In genomic region chr9:114538241-114538640, GRCh38 we compare ENCODE assay signal across 8 cellular contexts. TPM values are rescaled to one million over a fixed set of nuclear protein-coding genes. Genes with fewer than 3 reads are reported as not detected.
DNase-seq lines count a peak whose midpoint lies in the region; ATAC-seq and FAIRE-seq lines count a peak whose summit lies in the region.

No MANE protein-coding gene starts in this region.

- H3K4me3 Mint-ChIP-seq in activated CD4-positive, alpha-beta memory T cell treated with anti-CD3 and anti-CD28 coated beads for 36 hours: no peak overlapping the region
- H3K4me3 Mint-ChIP-seq in naive thymus-derived CD4-positive, alpha-beta T cell: no peak overlapping the region
- no peak overlapping the region for H3K4me3 Mint-ChIP-seq in activated T-helper 1 cell treated with anti-CD3 and anti-CD28 coated beads, Interleukin-12 subunit alpha, Interleukin-12 subunit beta, Interleukin-2, Interleukin-4 antibody, amounts not matched to agents 30 ng/mL and 10 ng/mL and 1 ng/mL, durations not matched to agents 14 hours and 24 hours and 36 hours

- H3K36me3 ChIP-seq in naive thymus-derived CD4-positive, alpha-beta T cell (ENCODE audit: control insufficient read depth in 2 of 3, insufficient read depth in 3 of 3, low read length in 3 of 3): no peaks in the 10 kb centered on the region

- peaks cover 6% of the 10 kb centered on the region for H3K4me1 Mint-ChIP-seq in activated CD4-positive, alpha-beta memory T cell treated with anti-CD3 and anti-CD28 coated beads for 36 hours (ENCODE audit: low read depth)
- H3K4me1 Mint-ChIP-seq in naive thymus-derived CD4-positive, alpha-beta T cell: peaks cover 0 to 13% (median 7%) of the 10 kb centered on the region in 7 donors
- no peaks in the 10 kb centered on the region for H3K4me1 Mint-ChIP-seq in activated T-helper 1 cell treated with anti-CD3 and anti-CD28 coated beads, Interleukin-12 subunit alpha, Interleukin-12 subunit beta, Interleukin-2, Interleukin-4 antibody, amounts not matched to agents 30 ng/mL and 10 ng/mL and 1 ng/mL, durations not matched to agents 14 hours and 24 hours and 36 hours (ENCODE audit: low read depth)

- no peaks in the 10 kb centered on the region for H3K27me3 ChIP-seq in naive thymus-derived CD4-positive, alpha-beta T cell (ENCODE audit: control insufficient read depth in 2 of 2, insufficient read depth in 2 of 2, low read length in 2 of 2)

- no peak overlapping the region for H3K27ac Mint-ChIP-seq in activated CD4-positive, alpha-beta memory T cell treated with anti-CD3 and anti-CD28 coated beads for 36 hours
- H3K27ac Mint-ChIP-seq in naive thymus-derived CD4-positive, alpha-beta T cell: peak overlapping the region in 4 of 9 donors; percentile 13 to 67 (median 42)
- no peak overlapping the region for H3K27ac Mint-ChIP-seq in activated T-helper 1 cell treated with anti-CD3 and anti-CD28 coated beads, Interleukin-12 subunit alpha, Interleukin-12 subunit beta, Interleukin-2, Interleukin-4 antibody, amounts not matched to agents 30 ng/mL and 10 ng/mL and 1 ng/mL, durations not matched to agents 14 hours and 24 hours and 36 hours

- ATAC-seq in GM18867 (IDR thresholded peaks at IDR 0.05; ENCODE audit: unreplicated experiment) (peak; percentile 65), HG02588 (IDR thresholded peaks at IDR 0.05; ENCODE audit: unreplicated experiment) (no peak), Right ventricle myocardium superior (ENCODE audit: poor library complexity) (no peak)
- peak; percentile 92 for ATAC-seq in naive thymus-derived CD4-positive, alpha-beta T cell

- no peak overlapping the region for H3K4me3 ChIP-seq in Jurkat, Clone E6-1 (ENCODE audit: low read length)
- no peak overlapping the region for H3K4me3 ChIP-seq in naive thymus-derived CD4-positive, alpha-beta T cell (ENCODE audit: low read length)

- H3K4me1 ChIP-seq in naive thymus-derived CD4-positive, alpha-beta T cell (ENCODE audit: control insufficient read depth in 2 of 2, insufficient read depth in 2 of 2, low read length in 2 of 2): no peaks in the 10 kb centered on the region

- intact Hi-C loops in activated CD4-positive, alpha-beta memory T cell treated with anti-CD3 and anti-CD28 coated beads for 36 hours (cut with micrococcal nuclease): no loop called here
- intact Hi-C loops in naive thymus-derived CD4-positive, alpha-beta T cell (cut with micrococcal nuclease): loop anchor here (1.0 to 2.0 kb wide), 4 partner anchors 33 to 115 kb away; partner anchors contain the start of gene WHRN (in 1 of the 2)
- intact Hi-C loops in activated T-helper 1 cell treated with anti-CD3 and anti-CD28 coated beads, Interleukin-12 subunit alpha, Interleukin-12 subunit beta, Interleukin-2, Interleukin-4 antibody, amounts not matched to agents 30 ng/mL and 10 ng/mL and 1 ng/mL, durations not matched to agents 14 hours and 24 hours and 36 hours (cut with micrococcal nuclease): no loop called here
- intact Hi-C loops in Right ventricle myocardium superior (cut with DNase I): no loop called here

- no peaks in the 10 kb centered on the region for H3K9me3 Mint-ChIP-seq in activated CD4-positive, alpha-beta memory T cell treated with anti-CD3 and anti-CD28 coated beads for 36 hours
- peaks cover 0 to 1% (median 0%) of the 10 kb centered on the region in 11 donors for H3K9me3 Mint-ChIP-seq in naive thymus-derived CD4-positive, alpha-beta T cell
- no peaks in the 10 kb centered on the region for H3K9me3 Mint-ChIP-seq in activated T-helper 1 cell treated with anti-CD3 and anti-CD28 coated beads, Interleukin-12 subunit alpha, Interleukin-12 subunit beta, Interleukin-2, Interleukin-4 antibody, amounts not matched to agents 30 ng/mL and 10 ng/mL and 1 ng/mL, durations not matched to agents 14 hours and 24 hours and 36 hours

- H3K36me3 Mint-ChIP-seq in activated CD4-positive, alpha-beta memory T cell treated with anti-CD3 and anti-CD28 coated beads for 36 hours: no peaks in the 10 kb centered on the region
- no peaks in the 10 kb centered on the region for H3K36me3 Mint-ChIP-seq in naive thymus-derived CD4-positive, alpha-beta T cell
- H3K36me3 Mint-ChIP-seq in activated T-helper 1 cell treated with anti-CD3 and anti-CD28 coated beads, Interleukin-12 subunit alpha, Interleukin-12 subunit beta, Interleukin-2, Interleukin-4 antibody, amounts not matched to agents 30 ng/mL and 10 ng/mL and 1 ng/mL, durations not matched to agents 14 hours and 24 hours and 36 hours (ENCODE audit: low read depth): no peaks in the 10 kb centered on the region

- peaks cover 3% of the 10 kb centered on the region for H3K27me3 Mint-ChIP-seq in activated CD4-positive, alpha-beta memory T cell treated with anti-CD3 and anti-CD28 coated beads for 36 hours
- H3K27me3 Mint-ChIP-seq in naive thymus-derived CD4-positive, alpha-beta T cell: peaks cover 0 to 38% (median 0%) of the 10 kb centered on the region in 5 donors
- H3K27me3 Mint-ChIP-seq in activated T-helper 1 cell treated with anti-CD3 and anti-CD28 coated beads, Interleukin-12 subunit alpha, Interleukin-12 subunit beta, Interleukin-2, Interleukin-4 antibody, amounts not matched to agents 30 ng/mL and 10 ng/mL and 1 ng/mL, durations not matched to agents 14 hours and 24 hours and 36 hours (ENCODE audit: insufficient read depth): peaks cover 25% of the 10 kb centered on the region

- POLR2A ChIA-PET in activated CD4-positive, alpha-beta memory T cell treated with anti-CD3 and anti-CD28 coated beads for 36 hours (lab: Charles Lee): no interaction called here
- POLR2A ChIA-PET in naive thymus-derived CD4-positive, alpha-beta T cell (lab: Charles Lee): interaction anchor here (1.0 to 1.8 kb wide), 4 partner anchors 49 to 115 kb away, joined by 3 to 6 read pairs (median 4); partner anchors contain the start of genes ATP6V1G1 and TMEM268

- H3K9me3 ChIP-seq in naive thymus-derived CD4-positive, alpha-beta T cell (ENCODE audit: control insufficient read depth in 2 of 3, low read length in 3 of 3): no peaks in the 10 kb centered on the region

- H3K27ac ChIP-seq in naive thymus-derived CD4-positive, alpha-beta T cell (ENCODE audit: low read depth, low read length): no peak overlapping the region

- peak; percentile 30 for DNase-seq in Jurkat, Clone E6-1 (ENCODE audit: low read depth, low spot score)
- DNase-seq in activated CD4-positive, alpha-beta memory T cell treated with anti-CD3 and anti-CD28 coated beads for 36 hours: peak; percentile 38
- peak in 7 of 9 donors; percentile 11 to 43 (median 23) for DNase-seq in naive thymus-derived CD4-positive, alpha-beta T cell
- no peak for DNase-seq in activated T-helper 1 cell treated with anti-CD3 and anti-CD28 coated beads, Interleukin-12 subunit alpha, Interleukin-12 subunit beta, Interleukin-2, Interleukin-4 antibody, amounts not matched to agents 30 ng/mL and 10 ng/mL and 1 ng/mL, durations not matched to agents 14 hours and 24 hours and 36 hours (ENCODE audit: low spot score)
- DNase-seq in HTR-8/SVneo (ENCODE audit: insufficient read length, low spot score) (no peak), Right ventricle myocardium superior (no peak)

- CTCF ChIA-PET in activated CD4-positive, alpha-beta memory T cell treated with anti-CD3 and anti-CD28 coated beads for 36 hours (lab: Charles Lee): interaction anchor here (0.5 to 2.5 kb wide), 5 partner anchors 12 to 391 kb away, joined by 3 to 13 read pairs (median 4); no protein-coding TSS in a partner anchor
- CTCF ChIA-PET in naive thymus-derived CD4-positive, alpha-beta T cell (lab: Charles Lee): interaction anchor here (0.7 to 3.9 kb wide), 6 partner anchors 50 to 201 kb away, joined by 3 to 32 read pairs (median 4); no protein-coding TSS in a partner anchor

- FAIRE-seq in HTR-8/SVneo (lab: Jason Lieb, UNC): no peak

RNA-seq across cellular contexts. Expression of gene WHRN, which starts 33.0 kb away (rescaled TPM):
- polyA plus RNA-seq in Jurkat, Clone E6-1 (2012; ENCODE audit: insufficient read depth, insufficient read length): 2.1 TPM
- total RNA-seq in activated CD4-positive, alpha-beta memory T cell treated with anti-CD3 and anti-CD28 coated beads for 36 hours: 1 to 10 TPM; 2.8 to 4.4 TPM
- 10 to 100 TPM in 2 of 5 experiments, 1 to 10 TPM in 3; 1.1 to 24.0 (median 3.0) TPM for total RNA-seq in naive thymus-derived CD4-positive, alpha-beta T cell
- under 1 TPM in 1 of 2 donors, not detected in 1; 0.12 TPM for polyA plus RNA-seq in naive thymus-derived CD4-positive, alpha-beta T cell
- 2.2 and 2.4 TPM in 2 replicates for total RNA-seq in activated T-helper 1 cell treated with anti-CD3 and anti-CD28 coated beads, Interleukin-12 subunit alpha, Interleukin-12 subunit beta, Interleukin-2, Interleukin-4 antibody, amounts not matched to agents 30 ng/mL and 10 ng/mL and 1 ng/mL, durations not matched to agents 14 hours and 24 hours and 36 hours
- 0.56 TPM for total RNA-seq in Right ventricle myocardium superior

RNA-seq across cellular contexts. Expression of gene ATP6V1G1, which starts 49.3 kb away (rescaled TPM):
- 163 TPM for polyA plus RNA-seq in Jurkat, Clone E6-1 (2012; ENCODE audit: insufficient read depth, insufficient read length)
- total RNA-seq in activated CD4-positive, alpha-beta memory T cell treated with anti-CD3 and anti-CD28 coated beads for 36 hours: 10 to 100 TPM; 32.1 to 38.9 TPM
- 100 to 1,000 TPM in 3 of 5 experiments, 10 to 100 TPM in 2; 86.2 to 136 (median 130) TPM for total RNA-seq in naive thymus-derived CD4-positive, alpha-beta T cell
- 100 to 1,000 TPM; 256 to 372 TPM for polyA plus RNA-seq in naive thymus-derived CD4-positive, alpha-beta T cell
- 57.2 and 61.0 TPM in 2 replicates for total RNA-seq in activated T-helper 1 cell treated with anti-CD3 and anti-CD28 coated beads, Interleukin-12 subunit alpha, Interleukin-12 subunit beta, Interleukin-2, Interleukin-4 antibody, amounts not matched to agents 30 ng/mL and 10 ng/mL and 1 ng/mL, durations not matched to agents 14 hours and 24 hours and 36 hours
- total RNA-seq in Right ventricle myocardium superior: 60.2 TPM

Comparison
In these comparisons a context has a peak if more than half of its experiments do, and no peak if none do; other contexts are left out.
1. ATAC-seq: peak in GM18867 (single experiment) and naive thymus-derived CD4-positive, alpha-beta T cell (single experiment); none in HG02588 (single experiment) and Right ventricle myocardium superior (single experiment).
2. DNase-seq: peak in Jurkat, Clone E6-1 (single experiment), activated CD4-positive, alpha-beta memory T cell treated with anti-CD3 and anti-CD28 coated beads for 36 hours (single experiment) and naive thymus-derived CD4-positive, alpha-beta T cell (7 of 9); none in activated T-helper 1 cell treated with anti-CD3 and anti-CD28 coated beads, Interleukin-12 subunit alpha, Interleukin-12 subunit beta, Interleukin-2, Interleukin-4 antibody, amounts not matched to agents 30 ng/mL and 10 ng/mL and 1 ng/mL, durations not matched to agents 14 hours and 24 hours and 36 hours (single experiment), HTR-8/SVneo (single experiment) and Right ventricle myocardium superior (single experiment).
3. intact Hi-C loops: an anchor here in naive thymus-derived CD4-positive, alpha-beta T cell (1.0 to 2.0 kb wide); none called in activated CD4-positive, alpha-beta memory T cell treated with anti-CD3 and anti-CD28 coated beads for 36 hours, activated T-helper 1 cell treated with anti-CD3 and anti-CD28 coated beads, Interleukin-12 subunit alpha, Interleukin-12 subunit beta, Interleukin-2, Interleukin-4 antibody, amounts not matched to agents 30 ng/mL and 10 ng/mL and 1 ng/mL, durations not matched to agents 14 hours and 24 hours and 36 hours and Right ventricle myocardium superior.